In genomic region chr2:218216336-218216673, GRCh38 we compare ENCODE assay signal across 6 cellular contexts. TPM values are rescaled to one million over a fixed set of nuclear protein-coding genes. Genes with fewer than 3 reads are reported as not detected.
A peak's percentile ranks its signal among the peaks of the same experiment; 100 is the strongest.
DNase-seq lines count a peak whose midpoint lies in the region; ATAC-seq lines count a peak whose summit lies in the region.

No MANE protein-coding gene starts in this region.

- H3K4me1 ChIP-seq in mesodermal cell (ENCODE audit: control insufficient read depth, insufficient read depth, low read length, poor library complexity, severe bottlenecking), result peaks cover 9% of the 10 kb centered on the region

- peak overlapping the region; percentile 100 for H3K4me3 ChIP-seq in mesodermal cell (ENCODE audit: extremely low read depth, insufficient read depth, low read length, poor library complexity, severe bottlenecking)

- peak overlapping the region; percentile 84 for H3K27ac ChIP-seq in mesodermal cell (ENCODE audit: low read depth, low read length, severe bottlenecking)

- WGBS in mesodermal cell (ENCODE audit: insufficient coverage in 2 of 2), 2 experiments, result 85 to 94% methylated on average over 7 of the region's 9 CpGs

- no peak for ATAC-seq in activated naive CD4-positive, alpha-beta T cell treated with anti-CD3 and anti-CD28 coated beads, Interleukin-2, amount 50 U/mL, for 72 hours
- ATAC-seq in GM18861 (IDR thresholded peaks at IDR 0.05; ENCODE audit: unreplicated experiment), result no peak

- H3K9me3 ChIP-seq in mesodermal cell (ENCODE audit: control insufficient read depth, low read length), result no peaks in the 10 kb centered on the region

- H3K9me3 Mint-ChIP-seq in activated naive CD4-positive, alpha-beta T cell treated with anti-CD3 and anti-CD28 coated beads, Interleukin-2, amount 50 U/mL, for 72 hours, result no peaks in the 10 kb centered on the region

- DNase-seq in DMS79 treated with DMSO at 0.1 percent for 48 hours (lab: John Stamatoyannopoulos, UW), result peak; percentile 67
- DNase-seq in activated naive CD4-positive, alpha-beta T cell treated with anti-CD3 and anti-CD28 coated beads, Interleukin-2, amount 50 U/mL, for 72 hours (ENCODE audit: low spot score in 2 of 2), result no peak
- DNase-seq in DMS153 (lab: John Stamatoyannopoulos, UW), result no peak
- DNase-seq in SKM-1 (lab: John Stamatoyannopoulos, UW; ENCODE audit: unreplicated experiment), result no peak

- H3K36me3 ChIP-seq in mesodermal cell (ENCODE audit: control insufficient read depth, insufficient read depth, low read length), result peaks cover 19% of the 10 kb centered on the region

- H3K36me3 Mint-ChIP-seq in activated naive CD4-positive, alpha-beta T cell treated with anti-CD3 and anti-CD28 coated beads, Interleukin-2, amount 50 U/mL, for 72 hours, result peaks cover 34 to 55% of the 10 kb centered on the region in 2 donors

- H3K27ac Mint-ChIP-seq in activated naive CD4-positive, alpha-beta T cell treated with anti-CD3 and anti-CD28 coated beads, Interleukin-2, amount 50 U/mL, for 72 hours, result peak overlapping the region; percentile 94 to 97

RNA-seq across cellular contexts. Expression of gene ARPC2, which starts 0.7 kb away (rescaled TPM):
- total RNA-seq in activated naive CD4-positive, alpha-beta T cell treated with anti-CD3 and anti-CD28 coated beads, Interleukin-2, amount 50 U/mL, for 72 hours, result 100 to 1,000 TPM; 567 to 656 TPM
- polyA plus RNA-seq in mesodermal cell (2013, experiment 1 of 2), result 418 TPM
- 394 TPM for polyA plus RNA-seq in mesodermal cell (2013, experiment 2 of 2)

RNA-seq across cellular contexts. Expression of gene GPBAR1, which starts 44.5 kb away (rescaled TPM):
- total RNA-seq in activated naive CD4-positive, alpha-beta T cell treated with anti-CD3 and anti-CD28 coated beads, Interleukin-2, amount 50 U/mL, for 72 hours, result under 1 TPM; 0.46 to 0.88 TPM
- polyA plus RNA-seq in mesodermal cell (2013, experiment 1 of 2), result 4.7 TPM
- polyA plus RNA-seq in mesodermal cell (2013, experiment 2 of 2), result 6.3 TPM

RNA-seq across cellular contexts. Expression of gene CXCR1, which starts 49.5 kb away (rescaled TPM):
- not detected for total RNA-seq in activated naive CD4-positive, alpha-beta T cell treated with anti-CD3 and anti-CD28 coated beads, Interleukin-2, amount 50 U/mL, for 72 hours
- not detected for polyA plus RNA-seq in mesodermal cell (2013, experiment 1 of 2)
- not detected for polyA plus RNA-seq in mesodermal cell (2013, experiment 2 of 2)

RNA-seq across cellular contexts. Expression of gene AAMP, which starts 53.6 kb away (rescaled TPM):
- total RNA-seq in activated naive CD4-positive, alpha-beta T cell treated with anti-CD3 and anti-CD28 coated beads, Interleukin-2, amount 50 U/mL, for 72 hours, result 10 to 100 TPM; 67.7 to 68.4 TPM
- 69.8 TPM for polyA plus RNA-seq in mesodermal cell (2013, experiment 1 of 2)
- 59.2 TPM for polyA plus RNA-seq in mesodermal cell (2013, experiment 2 of 2)

RNA-seq across cellular contexts. Expression of gene PNKD, which starts 54.0 kb away (rescaled TPM):
- total RNA-seq in activated naive CD4-positive, alpha-beta T cell treated with anti-CD3 and anti-CD28 coated beads, Interleukin-2, amount 50 U/mL, for 72 hours, result 10 to 100 TPM; 25.1 to 30.4 TPM
- polyA plus RNA-seq in mesodermal cell (2013, experiment 1 of 2), result 51.7 TPM
- 50.0 TPM for polyA plus RNA-seq in mesodermal cell (2013, experiment 2 of 2)
